1 cellular context compared by ENCODE assay signal in genomic region chr22:46614070-46614931, GRCh38.
A peak's percentile ranks its signal among the peaks of the same experiment; 100 is the strongest.
TF ChIP-seq lines count a peak whose summit lies in the region.

No MANE protein-coding gene starts in this region.

TF ChIP-seq in GM12878, 131 proteins besides CTCF, POLR2A, EP300 and RAD21 (continued from another document and continues in another):
- TF ChIP-seq, protein P1, sequence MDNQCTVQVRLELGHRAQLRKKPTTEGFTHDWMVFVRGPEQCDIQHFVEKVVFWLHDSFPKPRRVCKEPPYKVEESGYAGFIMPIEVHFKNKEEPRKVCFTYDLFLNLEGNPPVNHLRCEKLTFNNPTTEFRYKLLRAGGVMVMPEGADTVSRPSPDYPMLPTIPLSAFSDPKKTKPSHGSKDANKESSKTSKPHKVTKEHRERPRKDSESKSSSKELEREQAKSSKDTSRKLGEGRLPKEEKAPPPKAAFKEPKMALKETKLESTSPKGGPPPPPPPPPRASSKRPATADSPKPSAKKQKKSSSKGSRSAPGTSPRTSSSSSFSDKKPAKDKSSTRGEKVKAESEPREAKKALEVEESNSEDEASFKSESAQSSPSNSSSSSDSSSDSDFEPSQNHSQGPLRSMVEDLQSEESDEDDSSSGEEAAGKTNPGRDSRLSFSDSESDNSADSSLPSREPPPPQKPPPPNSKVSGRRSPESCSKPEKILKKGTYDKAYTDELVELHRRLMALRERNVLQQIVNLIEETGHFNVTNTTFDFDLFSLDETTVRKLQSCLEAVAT (IDR thresholded peaks at IDR 0.05): 0 out of 2 replicates have a peak, but pooled peaks have one; percentile 51
- no peak for TF ChIP-seq MXI1 (IDR thresholded peaks at IDR 0.05; ENCODE audit: low read depth, low read length)
- TF ChIP-seq STAT1 (conservative IDR thresholded peaks at IDR 0.05): no peak
- 0 out of 2 replicates have a peak, but pooled peaks have one; percentile 15 for TF ChIP-seq HCFC1 (IDR thresholded peaks at IDR 0.05; ENCODE audit: low read length)
- no peak for TF ChIP-seq CEBPZ (IDR thresholded peaks at IDR 0.05; ENCODE audit: low read depth, low read length)
- TF ChIP-seq, protein P2, sequence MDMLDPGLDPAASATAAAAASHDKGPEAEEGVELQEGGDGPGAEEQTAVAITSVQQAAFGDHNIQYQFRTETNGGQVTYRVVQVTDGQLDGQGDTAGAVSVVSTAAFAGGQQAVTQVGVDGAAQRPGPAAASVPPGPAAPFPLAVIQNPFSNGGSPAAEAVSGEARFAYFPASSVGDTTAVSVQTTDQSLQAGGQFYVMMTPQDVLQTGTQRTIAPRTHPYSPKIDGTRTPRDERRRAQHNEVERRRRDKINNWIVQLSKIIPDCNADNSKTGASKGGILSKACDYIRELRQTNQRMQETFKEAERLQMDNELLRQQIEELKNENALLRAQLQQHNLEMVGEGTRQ (IDR thresholded peaks at IDR 0.05; ENCODE audit: borderline replicate concordance, low read depth, low read length): no peak
- TF ChIP-seq BACH1 (IDR thresholded peaks at IDR 0.05; ENCODE audit: borderline replicate concordance): no peak
- no peak for TF ChIP-seq FOXM1 (IDR thresholded peaks at IDR 0.05; ENCODE audit: low read depth, low read length)
- TF ChIP-seq MTA2 (IDR thresholded peaks at IDR 0.05; ENCODE audit: low read depth): no peak
- no peak for TF ChIP-seq ZBTB4 (CRISPR knock-in tag; IDR thresholded peaks at IDR 0.05)
- TF ChIP-seq EGR1 (IDR thresholded peaks at IDR 0.05; ENCODE audit: borderline replicate concordance in 1 of 2, low read depth in 2 of 2, low read length in 2 of 2): no peak
- no peak for TF ChIP-seq HDGF (IDR thresholded peaks at IDR 0.05)
- peak; percentile 37; the same call in 1 of the 2 replicates for TF ChIP-seq PKNOX1 (IDR thresholded peaks at IDR 0.05)
- TF ChIP-seq RBBP5 (conservative IDR thresholded peaks at IDR 0.05): no peak
- no peak for TF ChIP-seq NR2F1 (conservative IDR thresholded peaks at IDR 0.05)
- TF ChIP-seq ZZZ3 (IDR thresholded peaks at IDR 0.05; ENCODE audit: control insufficient read depth, insufficient read length, low read depth): no peak
- TF ChIP-seq KLF5 (IDR thresholded peaks at IDR 0.05; ENCODE audit: partially characterized antibody): no peak
- TF ChIP-seq PAX5 (IDR thresholded peaks at IDR 0.05; ENCODE audit: borderline replicate concordance, low read depth, low read length): no peak
- no peak for TF ChIP-seq TCF3 (IDR thresholded peaks at IDR 0.05; ENCODE audit: borderline replicate concordance, insufficient read depth, low read depth, low read length)
- TF ChIP-seq IRF4 (IDR thresholded peaks at IDR 0.05; ENCODE audit: low read depth, low read length): no peak
- no peak for TF ChIP-seq SMC3 (IDR thresholded peaks at IDR 0.05; ENCODE audit: borderline replicate concordance, low read length)
- TF ChIP-seq, protein P3, sequence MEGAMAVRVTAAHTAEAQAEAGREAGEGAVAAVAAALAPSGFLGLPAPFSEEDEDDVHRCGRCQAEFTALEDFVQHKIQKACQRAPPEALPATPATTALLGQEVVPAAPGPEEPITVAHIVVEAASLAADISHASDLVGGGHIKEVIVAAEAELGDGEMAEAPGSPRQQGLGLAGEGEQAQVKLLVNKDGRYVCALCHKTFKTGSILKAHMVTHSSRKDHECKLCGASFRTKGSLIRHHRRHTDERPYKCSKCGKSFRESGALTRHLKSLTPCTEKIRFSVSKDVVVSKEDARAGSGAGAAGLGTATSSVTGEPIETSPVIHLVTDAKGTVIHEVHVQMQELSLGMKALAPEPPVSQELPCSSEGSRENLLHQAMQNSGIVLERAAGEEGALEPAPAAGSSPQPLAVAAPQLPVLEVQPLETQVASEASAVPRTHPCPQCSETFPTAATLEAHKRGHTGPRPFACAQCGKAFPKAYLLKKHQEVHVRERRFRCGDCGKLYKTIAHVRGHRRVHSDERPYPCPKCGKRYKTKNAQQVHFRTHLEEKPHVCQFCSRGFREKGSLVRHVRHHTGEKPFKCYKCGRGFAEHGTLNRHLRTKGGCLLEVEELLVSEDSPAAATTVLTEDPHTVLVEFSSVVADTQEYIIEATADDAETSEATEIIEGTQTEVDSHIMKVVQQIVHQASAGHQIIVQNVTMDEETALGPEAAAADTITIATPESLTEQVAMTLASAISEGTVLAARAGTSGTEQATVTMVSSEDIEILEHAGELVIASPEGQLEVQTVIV (IDR thresholded peaks at IDR 0.05; ENCODE audit: borderline replicate concordance, partially characterized antibody): no peak
- no peak for TF ChIP-seq IRF3 (IDR thresholded peaks at IDR 0.05)
- TF ChIP-seq SREBF1 (IDR thresholded peaks at IDR 0.05; ENCODE audit: low read length): no peak
- no peak for TF ChIP-seq SMAD5 (IDR thresholded peaks at IDR 0.05; ENCODE audit: low read depth)
- no peak for TF ChIP-seq NR2C2 (IDR thresholded peaks at IDR 0.05; ENCODE audit: borderline replicate concordance, control insufficient read depth, insufficient read length, low read depth)
- no peak for TF ChIP-seq HDAC2 (IDR thresholded peaks at IDR 0.05)
- peak; percentile 32; the same call in 1 of the 2 replicates for TF ChIP-seq DPF2 (IDR thresholded peaks at IDR 0.05)
- no peak for TF ChIP-seq SRF (IDR thresholded peaks at IDR 0.05; ENCODE audit: low read depth in 2 of 2, low read length in 2 of 2)
- TF ChIP-seq LARP7 (IDR thresholded peaks at IDR 0.05): no peak
- no peak for TF ChIP-seq FOS (IDR thresholded peaks at IDR 0.05; ENCODE audit: borderline replicate concordance, extremely low read depth, insufficient read length)
- 0 out of 2 replicates have a peak, but pooled peaks have one; percentile 8 for TF ChIP-seq CREB1 (IDR thresholded peaks at IDR 0.05; ENCODE audit: low read depth)
- TF ChIP-seq, protein P4, sequence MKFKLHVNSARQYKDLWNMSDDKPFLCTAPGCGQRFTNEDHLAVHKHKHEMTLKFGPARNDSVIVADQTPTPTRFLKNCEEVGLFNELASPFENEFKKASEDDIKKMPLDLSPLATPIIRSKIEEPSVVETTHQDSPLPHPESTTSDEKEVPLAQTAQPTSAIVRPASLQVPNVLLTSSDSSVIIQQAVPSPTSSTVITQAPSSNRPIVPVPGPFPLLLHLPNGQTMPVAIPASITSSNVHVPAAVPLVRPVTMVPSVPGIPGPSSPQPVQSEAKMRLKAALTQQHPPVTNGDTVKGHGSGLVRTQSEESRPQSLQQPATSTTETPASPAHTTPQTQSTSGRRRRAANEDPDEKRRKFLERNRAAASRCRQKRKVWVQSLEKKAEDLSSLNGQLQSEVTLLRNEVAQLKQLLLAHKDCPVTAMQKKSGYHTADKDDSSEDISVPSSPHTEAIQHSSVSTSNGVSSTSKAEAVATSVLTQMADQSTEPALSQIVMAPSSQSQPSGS (IDR thresholded peaks at IDR 0.05; ENCODE audit: low read length): no peak
- 0 out of 2 replicates have a peak, but pooled peaks have one; percentile 38 for TF ChIP-seq EED (IDR thresholded peaks at IDR 0.05; ENCODE audit: low read depth)
- TF ChIP-seq YBX1 (IDR thresholded peaks at IDR 0.05): no peak
- no peak for TF ChIP-seq NRF1 (conservative IDR thresholded peaks at IDR 0.05; ENCODE audit: low read depth, low read length)
- TF ChIP-seq ZNF274 (IDR thresholded peaks at IDR 0.05; ENCODE audit: insufficient read depth, insufficient read length): no peak
- TF ChIP-seq RELA (IDR thresholded peaks at IDR 0.05; ENCODE audit: borderline replicate concordance, partially characterized antibody): no peak
- TF ChIP-seq, protein P5, sequence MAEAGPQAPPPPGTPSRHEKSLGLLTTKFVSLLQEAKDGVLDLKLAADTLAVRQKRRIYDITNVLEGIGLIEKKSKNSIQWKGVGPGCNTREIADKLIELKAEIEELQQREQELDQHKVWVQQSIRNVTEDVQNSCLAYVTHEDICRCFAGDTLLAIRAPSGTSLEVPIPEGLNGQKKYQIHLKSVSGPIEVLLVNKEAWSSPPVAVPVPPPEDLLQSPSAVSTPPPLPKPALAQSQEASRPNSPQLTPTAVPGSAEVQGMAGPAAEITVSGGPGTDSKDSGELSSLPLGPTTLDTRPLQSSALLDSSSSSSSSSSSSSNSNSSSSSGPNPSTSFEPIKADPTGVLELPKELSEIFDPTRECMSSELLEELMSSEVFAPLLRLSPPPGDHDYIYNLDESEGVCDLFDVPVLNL (IDR thresholded peaks at IDR 0.05; ENCODE audit: low read depth, low read length): no peak
- 0 out of 2 replicates have a peak, but pooled peaks have one; percentile 55 for TF ChIP-seq CHD1 (IDR thresholded peaks at IDR 0.05; ENCODE audit: low read depth, low read length)
- TF ChIP-seq IKZF1 (conservative IDR thresholded peaks at IDR 0.05): 0 out of 2 replicates have a peak, but pooled peaks have one; percentile 10
- no peak for TF ChIP-seq POLR2AphosphoS5 (IDR thresholded peaks at IDR 0.05; ENCODE audit: low read length)
- TF ChIP-seq HSF1 (IDR thresholded peaks at IDR 0.05; ENCODE audit: low read depth, low read length): no peak
- no peak for TF ChIP-seq SIX5 (IDR thresholded peaks at IDR 0.05; ENCODE audit: low read depth, low read length, severe bottlenecking)
- TF ChIP-seq BMI1 (IDR thresholded peaks at IDR 0.05; ENCODE audit: borderline replicate concordance): no peak
- no peak for TF ChIP-seq CREM (IDR thresholded peaks at IDR 0.05; ENCODE audit: low read depth)
- no peak for TF ChIP-seq GATAD2B (conservative IDR thresholded peaks at IDR 0.05; ENCODE audit: low read depth)
- no peak for TF ChIP-seq CEBPB (IDR thresholded peaks at IDR 0.05; ENCODE audit: borderline replicate concordance in 1 of 2, low read depth in 2 of 2, low read length in 2 of 2)
- TF ChIP-seq YY1 (IDR thresholded peaks at IDR 0.05; ENCODE audit: low read depth, low read length): peak; percentile 91
